Comparison of ENCODE assay signal across 1 cellular context in genomic region chr4:159250751-159251325, GRCh38.
TF ChIP-seq lines count a peak whose summit lies in the region.

No MANE protein-coding gene starts in this region.

TF ChIP-seq in K562, 482 proteins besides CTCF, POLR2A, EP300 and RAD21 (continued from another document):
- TF ChIP-seq, protein P1, sequence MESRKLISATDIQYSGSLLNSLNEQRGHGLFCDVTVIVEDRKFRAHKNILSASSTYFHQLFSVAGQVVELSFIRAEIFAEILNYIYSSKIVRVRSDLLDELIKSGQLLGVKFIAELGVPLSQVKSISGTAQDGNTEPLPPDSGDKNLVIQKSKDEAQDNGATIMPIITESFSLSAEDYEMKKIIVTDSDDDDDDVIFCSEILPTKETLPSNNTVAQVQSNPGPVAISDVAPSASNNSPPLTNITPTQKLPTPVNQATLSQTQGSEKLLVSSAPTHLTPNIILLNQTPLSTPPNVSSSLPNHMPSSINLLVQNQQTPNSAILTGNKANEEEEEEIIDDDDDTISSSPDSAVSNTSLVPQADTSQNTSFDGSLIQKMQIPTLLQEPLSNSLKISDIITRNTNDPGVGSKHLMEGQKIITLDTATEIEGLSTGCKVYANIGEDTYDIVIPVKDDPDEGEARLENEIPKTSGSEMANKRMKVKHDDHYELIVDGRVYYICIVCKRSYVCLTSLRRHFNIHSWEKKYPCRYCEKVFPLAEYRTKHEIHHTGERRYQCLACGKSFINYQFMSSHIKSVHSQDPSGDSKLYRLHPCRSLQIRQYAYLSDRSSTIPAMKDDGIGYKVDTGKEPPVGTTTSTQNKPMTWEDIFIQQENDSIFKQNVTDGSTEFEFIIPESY (CRISPR knock-in tag; IDR thresholded peaks at IDR 0.05) = peak; percentile 46; the same call in 1 of the 2 replicates
- TF ChIP-seq ZNF146 (CRISPR knock-in tag; IDR thresholded peaks at IDR 0.05; ENCODE audit: unreplicated experiment) = no peak
- peak; percentile 35; the same call in 1 of the 2 replicates for TF ChIP-seq POLR2G (IDR thresholded peaks at IDR 0.05; ENCODE audit: low read depth, low read length)
- no peak for TF ChIP-seq IRF1 (CRISPR knock-in tag; IDR thresholded peaks at IDR 0.05; ENCODE audit: borderline replicate concordance)
- no peak for TF ChIP-seq ELK1 (CRISPR knock-in tag; IDR thresholded peaks at IDR 0.05)
- TF ChIP-seq ZNF76 (CRISPR knock-in tag; IDR thresholded peaks at IDR 0.05; ENCODE audit: borderline replicate concordance) = no peak
- TF ChIP-seq MCM2 (IDR thresholded peaks at IDR 0.05; ENCODE audit: low read depth) = no peak
- no peak for TF ChIP-seq ZFPM2 (CRISPR knock-in tag; IDR thresholded peaks at IDR 0.05)
TF ChIP-seq in K562: peak in this region for 3.
